26 cellular contexts compared by ENCODE assay signal in genomic region chr7:20450473-20450872, GRCh38.
"Had no signal": no experiment of that assay in that cellular context is flagged by ENCODE, and none has a peak within 500 bp of the region (broad histone marks: within the 10 kb centered on the region; RNA-seq: fewer than 3 reads in every experiment).

No MANE protein-coding gene starts in this region.

- ATAC-seq: effector memory CD8-positive, alpha-beta T cell; esophagus mucosa; gastrocnemius medialis; left ventricle myocardium superior; sciatic nerve; stimulated activated memory B cell treated with anti-CD40 and anti-IgM and Interleukin-4, amounts not matched to agents 10 μg/mL and 1 μg/mL and 100 μg/mL, for 72 hours had no signal

- H3K27me3 ChIP-seq: breast epithelium, dorsolateral prefrontal cortex, gastrocnemius medialis, stomach, transverse colon, uterus had no signal

- H3K27ac ChIP-seq: breast epithelium, dorsolateral prefrontal cortex, gastrocnemius medialis, stomach, transverse colon, uterus had no signal

- H3K4me1 ChIP-seq: breast epithelium, gastrocnemius medialis, stomach, transverse colon, uterus had no signal

- H3K36me3 Mint-ChIP-seq: activated naive CD8-positive, alpha-beta T cell treated with anti-CD3 and anti-CD28 coated beads for 36 hours; stimulated activated memory B cell treated with anti-CD40 and anti-IgM and Interleukin-4, amounts not matched to agents 10 μg/mL and 1 μg/mL and 100 μg/mL, for 72 hours had no signal

- H3K27ac Mint-ChIP-seq: activated naive CD8-positive, alpha-beta T cell treated with anti-CD3 and anti-CD28 coated beads for 36 hours; effector memory CD8-positive, alpha-beta T cell; nephron; stimulated activated memory B cell treated with anti-CD40 and anti-IgM and Interleukin-4, amounts not matched to agents 10 μg/mL and 1 μg/mL and 100 μg/mL, for 72 hours had no signal

- H3K27me3 Mint-ChIP-seq: central memory CD8-positive, alpha-beta T cell; effector memory CD8-positive, alpha-beta T cell had no signal

- H3K4me1 Mint-ChIP-seq: activated naive CD8-positive, alpha-beta T cell treated with anti-CD3 and anti-CD28 coated beads for 36 hours; central memory CD8-positive, alpha-beta T cell; nephron; stimulated activated memory B cell treated with anti-CD40 and anti-IgM and Interleukin-4, amounts not matched to agents 10 μg/mL and 1 μg/mL and 100 μg/mL, for 72 hours had no signal

- H3K4me3 Mint-ChIP-seq: activated naive CD8-positive, alpha-beta T cell treated with anti-CD3 and anti-CD28 coated beads for 36 hours; central memory CD8-positive, alpha-beta T cell; effector memory CD8-positive, alpha-beta T cell; nephron; stimulated activated memory B cell treated with anti-CD40 and anti-IgM and Interleukin-4, amounts not matched to agents 10 μg/mL and 1 μg/mL and 100 μg/mL, for 72 hours had no signal

- DNase-seq: activated CD4-positive, alpha-beta T cell treated with anti-CD3 and anti-CD28 coated beads for 4 hours; activated CD4-positive, alpha-beta T cell treated with anti-CD3 and anti-CD28 coated beads, Interleukin-2, amount 50 U/mL, for 48 hours; activated CD4-positive, CD25-positive, alpha-beta regulatory T cell; activated naive CD4-positive, alpha-beta T cell treated with Interleukin-2 at 50 U/mL for 16 hours; activated naive CD8-positive, alpha-beta T cell treated with anti-CD3 and anti-CD28 coated beads for 36 hours; activated T-cell treated with anti-CD3 and anti-CD28 coated beads, Interleukin-2, amount 50 U/mL, for 48 hours; amniotic stem cell; dorsolateral prefrontal cortex; effector memory CD8-positive, alpha-beta T cell; gastrocnemius medialis; hippocampal formation; left ventricle myocardium superior; midbrain; nucleus accumbens; posterior cingulate gyrus; small intestine; stimulated activated CD4-positive, alpha-beta T cell treated with anti-CD3 and anti-CD28 coated beads, Interleukin-15, amount 100 ng/mL, for 24 hours; stomach; transverse colon; uterus had no signal

- H3K9me3 ChIP-seq: gastrocnemius medialis, transverse colon, uterus had no signal

- H3K9me3 Mint-ChIP-seq: activated naive CD8-positive, alpha-beta T cell treated with anti-CD3 and anti-CD28 coated beads for 36 hours; central memory CD8-positive, alpha-beta T cell; nephron; stimulated activated memory B cell treated with anti-CD40 and anti-IgM and Interleukin-4, amounts not matched to agents 10 μg/mL and 1 μg/mL and 100 μg/mL, for 72 hours had no signal

- H3K36me3 ChIP-seq: breast epithelium, gastrocnemius medialis, stomach, transverse colon, uterus had no signal

- H3K4me3 ChIP-seq: breast epithelium, dorsolateral prefrontal cortex, gastrocnemius medialis, stomach, transverse colon, uterus had no signal
